8 cellular contexts compared by ENCODE assay signal in genomic region chr2:238203973-238204683, GRCh38. TPM values are rescaled to one million over a fixed set of nuclear protein-coding genes. Genes with fewer than 3 reads are reported as not detected.
DNase-seq lines count a peak whose midpoint lies in the region; ATAC-seq and TF ChIP-seq lines count a peak whose summit lies in the region.

No MANE protein-coding gene starts in this region.

- CTCF ChIA-PET in naive thymus-derived CD4-positive, alpha-beta T cell (lab: Charles Lee) = no interaction called here

- H3K4me1 ChIP-seq in naive thymus-derived CD4-positive, alpha-beta T cell (ENCODE audit: control insufficient read depth in 2 of 2, insufficient read depth in 2 of 2, low read length in 2 of 2) = peaks cover 20 to 30% of the 10 kb centered on the region in 2 donors

- peak overlapping the region; percentile 82 to 95 (median 91) for H3K27ac Mint-ChIP-seq in naive thymus-derived CD4-positive, alpha-beta T cell

- peak overlapping the region; percentile 62 for H3K4me3 ChIP-seq in naive thymus-derived CD4-positive, alpha-beta T cell (ENCODE audit: low read length)

- no peaks in the 10 kb centered on the region for H3K27me3 ChIP-seq in naive thymus-derived CD4-positive, alpha-beta T cell (ENCODE audit: control insufficient read depth in 2 of 2, insufficient read depth in 2 of 2, low read length in 2 of 2)

- DNase-seq in NOMO-1 treated with dmso at 0.1 percent for 144 hours (lab: John Stamatoyannopoulos, UW; ENCODE audit: unreplicated experiment) = peak; percentile 7
- DNase-seq in naive thymus-derived CD4-positive, alpha-beta T cell = no peak
- DNase-seq in effector CD8-positive, alpha-beta T cell (lab: John Stamatoyannopoulos, UW) = no peak
- no peak for DNase-seq in NCI-H2081 treated with DMSO at 0.1 percent for 48 hours (lab: John Stamatoyannopoulos, UW)
- no peak for DNase-seq in T-helper 9 cell

- H3K27ac ChIP-seq in 22Rv1 (peak overlapping the region; percentile 81), cingulate gyrus (ENCODE audit: low read depth, low read length) (peak overlapping the region; percentile 94)
- peak overlapping the region; percentile 91 for H3K27ac ChIP-seq in naive thymus-derived CD4-positive, alpha-beta T cell (ENCODE audit: low read depth, low read length)

- no peaks in the 10 kb centered on the region for H3K36me3 ChIP-seq in naive thymus-derived CD4-positive, alpha-beta T cell (ENCODE audit: control insufficient read depth in 2 of 3, insufficient read depth in 3 of 3, low read length in 3 of 3)

- intact Hi-C loops in naive thymus-derived CD4-positive, alpha-beta T cell (cut with micrococcal nuclease) = loop anchor here (1.0 to 5.0 kb wide), 9 partner anchors 27 to 512 kb away; partner anchors contain the start of genes PER2 (in 2 of the 2), ERFE (in 1 of the 2), HES6 (in 1 of the 2) and UBE2F (in 1 of the 2)

- H3K27me3 Mint-ChIP-seq in naive thymus-derived CD4-positive, alpha-beta T cell = peaks cover 0 to 4% (median 0%) of the 10 kb centered on the region in 5 donors

- no peaks in the 10 kb centered on the region for H3K9me3 Mint-ChIP-seq in naive thymus-derived CD4-positive, alpha-beta T cell

- TF ChIP-seq CTCF in 22Rv1 (IDR thresholded peaks at IDR 0.05) = no peak

- no peaks in the 10 kb centered on the region for H3K9me3 ChIP-seq in naive thymus-derived CD4-positive, alpha-beta T cell (ENCODE audit: control insufficient read depth in 2 of 3, low read length in 3 of 3)

- peaks cover 26 to 47% (median 38%) of the 10 kb centered on the region in 7 donors for H3K4me1 Mint-ChIP-seq in naive thymus-derived CD4-positive, alpha-beta T cell

- peak; percentile 15 for ATAC-seq in GM19452 (IDR thresholded peaks at IDR 0.05; ENCODE audit: unreplicated experiment)
- no peak for ATAC-seq in naive thymus-derived CD4-positive, alpha-beta T cell

- H3K4me3 Mint-ChIP-seq in naive thymus-derived CD4-positive, alpha-beta T cell = peak overlapping the region; percentile 73 to 90 (median 84)

- H3K36me3 Mint-ChIP-seq in naive thymus-derived CD4-positive, alpha-beta T cell = peaks cover 0 to 6% (median 0%) of the 10 kb centered on the region in 5 donors

- POLR2A ChIA-PET in naive thymus-derived CD4-positive, alpha-beta T cell (lab: Charles Lee) = interaction anchor here (0.6 to 2.8 kb wide), 8 partner anchors 10 to 516 kb away, joined by 3 to 17 read pairs (median 5); partner anchors contain the start of gene SCLY

RNA-seq across cellular contexts. Expression of gene ILKAP, which starts 0.6 kb away (rescaled TPM):
- 100 to 1,000 TPM in 2 of 5 experiments, 10 to 100 TPM in 3; 68.1 to 126 (median 90.9) TPM for total RNA-seq in naive thymus-derived CD4-positive, alpha-beta T cell
- 10 to 100 TPM; 40.6 to 48.1 TPM for polyA plus RNA-seq in naive thymus-derived CD4-positive, alpha-beta T cell

RNA-seq across cellular contexts. Expression of gene HES6, which starts 35.7 kb away (rescaled TPM):
- total RNA-seq in naive thymus-derived CD4-positive, alpha-beta T cell = 1 to 10 TPM in 4 of 5 experiments, under 1 TPM in 1; 0.73 to 2.7 (median 2.4) TPM
- polyA plus RNA-seq in naive thymus-derived CD4-positive, alpha-beta T cell = 1 to 10 TPM in 1 of 2 donors, under 1 TPM in 1; 0.61 to 1.3 TPM

RNA-seq across cellular contexts. Expression of gene ERFE, which starts 45.4 kb away (rescaled TPM):
- under 1 TPM in 2 of 5 experiments, not detected in 3; 0.29 to 0.31 TPM for total RNA-seq in naive thymus-derived CD4-positive, alpha-beta T cell
- not detected for polyA plus RNA-seq in naive thymus-derived CD4-positive, alpha-beta T cell
